In genomic region chr2:73779472-73780241, GRCh38 we compare ENCODE assay signal across 8 cellular contexts. TPM values are rescaled to one million over a fixed set of nuclear protein-coding genes. Genes with fewer than 3 reads are reported as not detected.
DNase-seq lines count a peak whose midpoint lies in the region; ATAC-seq, FAIRE-seq and TF ChIP-seq lines count a peak whose summit lies in the region.

DUSP11 (minus strand) TSS chr2:73780103; CDS start chr2:73779974, 129 bp downstream.

- DNase-seq in D721Med (ENCODE audit: insufficient read length, low spot score) (peak; percentile 83), epidermal melanocyte (ENCODE audit: insufficient read length, low spot score) (peak; percentile 92)
- DNase-seq in activated CD8-positive, alpha-beta memory T cell treated with anti-CD3 and anti-CD28 coated beads, Interleukin-2, amount 50 U/mL, for 48 hours: peak; percentile 98
- DNase-seq in stimulated activated CD8-positive, alpha-beta memory T cell treated with anti-CD3 and anti-CD28 coated beads, Interleukin-4, amount 100 ng/mL, for 24 hours (ENCODE audit: low read depth): peak; percentile 95

- H2AFZ ChIP-seq in OCI-LY1 (ENCODE audit: low read length): peak within 1 kb of the TSS; percentile 88

- peaks cover 16% of the 10 kb centered on the region; the same call in 1 of the 2 replicates for H3K79me2 ChIP-seq in OCI-LY1 (ENCODE audit: insufficient read depth, low read length)

- H3K4me1 ChIP-seq in HUES64 (ENCODE audit: insufficient read depth, low read length): no peaks in the 10 kb centered on the region
- peaks cover 17% of the 10 kb centered on the region for H3K4me1 ChIP-seq in OCI-LY1 (ENCODE audit: insufficient read depth, low read length, severe bottlenecking)
- peaks cover 13% of the 10 kb centered on the region for H3K4me1 ChIP-seq in mononuclear cell (ENCODE audit: insufficient read depth, low read length)

- no peaks in the 10 kb centered on the region for H3F3A ChIP-seq in OCI-LY1 (ENCODE audit: insufficient read depth, low read length)

- H3K27me3 ChIP-seq in HUES64 (ENCODE audit: insufficient read depth, low read length) (no peaks in the 10 kb centered on the region), OCI-LY1 (ENCODE audit: insufficient read depth, low read length) (no peaks in the 10 kb centered on the region), mononuclear cell (ENCODE audit: insufficient read depth, low read length) (no peaks in the 10 kb centered on the region)

- peak; percentile 29 for FAIRE-seq in D721Med (lab: Jason Lieb, UNC)

- H3K9ac ChIP-seq in HUES64 (ENCODE audit: low read depth, low read length) (peak within 1 kb of the TSS; percentile 83), OCI-LY1 (ENCODE audit: low read length) (peak within 1 kb of the TSS; percentile 85)

- TF ChIP-seq CTCF in D721Med (IDR thresholded peaks at IDR 0.05; ENCODE audit: insufficient read depth, missing control alignments) (peak; percentile 90), OCI-LY1 (IDR thresholded peaks at IDR 0.05; ENCODE audit: low read length) (peak; percentile 87)

- H3K27ac ChIP-seq in HUES64 (ENCODE audit: low read depth, low read length) (peak within 1 kb of the TSS; percentile 48), OCI-LY1 (ENCODE audit: low read depth, low read length, poor library complexity, severe bottlenecking) (peak within 1 kb of the TSS; percentile 38)

- peak; percentile 99 for ATAC-seq in GM21423 (IDR thresholded peaks at IDR 0.05; ENCODE audit: unreplicated experiment)

- H3K36me3 ChIP-seq in HUES64 (ENCODE audit: insufficient read depth, low read length) (peaks cover 26% of the 10 kb centered on the region), OCI-LY1 (ENCODE audit: insufficient read depth, low read length) (peaks cover 20% of the 10 kb centered on the region)

- H3K4me2 ChIP-seq in OCI-LY1 (ENCODE audit: low read length): peak within 1 kb of the TSS; percentile 87

- no peaks in the 10 kb centered on the region for H3K9me2 ChIP-seq in OCI-LY1 (ENCODE audit: low read depth, low read length)

- H3K4me3 ChIP-seq in HUES64 (ENCODE audit: low read length) (peak within 1 kb of the TSS; percentile 74), OCI-LY1 (ENCODE audit: low read depth, low read length, poor library complexity, severe bottlenecking) (peak within 1 kb of the TSS; percentile 90), mononuclear cell (ENCODE audit: low read length) (peak within 1 kb of the TSS; percentile 71)

- H3K9me3 ChIP-seq in HUES64 (ENCODE audit: insufficient read depth, low read depth, low read length) (no peaks in the 10 kb centered on the region), OCI-LY1 (ENCODE audit: low read length) (no peaks in the 10 kb centered on the region), mononuclear cell (ENCODE audit: low read depth, low read length) (no peaks in the 10 kb centered on the region)

- under 1% methylated on average over 41 of the region's 41 CpGs for WGBS in HUES64

- H4K20me1 ChIP-seq in OCI-LY1 (ENCODE audit: insufficient read depth, low read length): no peaks in the 10 kb centered on the region

RNA-seq across cellular contexts. Expression of gene DUSP11, which starts in this region (rescaled TPM):
- 19.0 TPM for polyA plus RNA-seq in HUES64 (2013, experiment 1 of 2)
- 19.0 TPM for polyA plus RNA-seq in HUES64 (2013, experiment 2 of 2)
- total RNA-seq in mononuclear cell: 84.5 TPM

Comparison
In these comparisons a context has a peak if more than half of its experiments do, and no peak if none do; other contexts are left out.
1. Peak in every context shown above with its lines: DNase-seq, ATAC-seq, H3K4me3 ChIP-seq and H3K27ac ChIP-seq.